10 cellular contexts compared by ENCODE assay signal in the genomic region with DNA sequence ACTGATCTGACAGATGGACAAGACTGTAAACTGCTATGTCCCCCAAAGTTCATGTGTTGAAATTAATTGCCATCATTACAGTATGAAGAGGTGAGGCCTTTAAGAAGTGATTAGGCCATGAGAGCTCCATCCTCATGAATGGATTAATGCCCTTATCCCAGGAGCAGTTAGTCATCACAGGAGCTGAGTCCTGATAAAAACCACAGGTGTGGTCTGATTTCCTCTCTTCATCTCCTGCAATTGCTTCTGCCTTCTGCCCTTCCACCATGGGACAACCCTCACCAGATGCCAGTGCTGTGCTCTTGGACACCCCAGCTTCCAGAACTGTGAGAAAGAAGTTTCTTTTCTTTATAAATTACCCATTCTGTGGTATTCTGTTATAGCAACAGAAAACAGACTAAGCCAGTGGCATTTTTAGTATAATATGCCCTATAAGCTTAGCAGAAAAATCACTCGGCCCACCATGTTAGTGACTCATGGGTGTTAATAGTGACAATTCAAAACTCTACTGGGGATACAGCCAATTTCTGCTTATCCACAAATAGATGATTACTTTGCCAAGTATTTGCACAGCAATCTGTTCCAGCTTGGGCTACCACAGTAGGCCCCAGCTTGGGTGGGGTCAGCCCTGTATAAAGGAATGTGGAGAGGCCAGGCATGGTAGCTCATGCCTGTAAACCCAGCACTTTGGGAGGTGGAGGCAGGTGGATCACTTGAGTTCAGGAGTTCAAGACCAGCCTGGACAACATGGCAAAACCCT.
DNase-seq lines count a peak whose midpoint lies in the region; ATAC-seq and TF ChIP-seq lines count a peak whose summit lies in the region.
"Had no signal": no experiment of that assay in that cellular context is flagged by ENCODE, and none has a peak within 500 bp of the region (broad histone marks: within the 10 kb centered on the region; RNA-seq: fewer than 3 reads in every experiment).

No MANE protein-coding gene starts in this region.

- H3K27me3 ChIP-seq in esophagus (ENCODE audit: control insufficient read depth in 1 of 2, insufficient read depth in 2 of 2, low read length in 2 of 2) (no peaks in the 10 kb centered on the region), WERI-Rb-1 (ENCODE audit: insufficient read depth, low read depth, severe bottlenecking) (no peaks in the 10 kb centered on the region)

- TF ChIP-seq CTCF in WERI-Rb-1 (IDR thresholded peaks at IDR 0.05; ENCODE audit: low read depth, low read length) = no peak

- H3K27ac ChIP-seq in esophagus (ENCODE audit: low read depth in 2 of 2, low read length in 1 of 2) = peak overlapping the region; percentile 53 to 65
- no peak overlapping the region for H3K27ac ChIP-seq in WERI-Rb-1

- WGBS in esophagus, 2 donors = 30 to 39% methylated on average over 1 of the region's 1 CpG

- H3K36me3 ChIP-seq in esophagus (ENCODE audit: control insufficient read depth in 2 of 2, insufficient read depth in 2 of 2, low read length in 1 of 2) (no peaks in the 10 kb centered on the region), WERI-Rb-1 (no peaks in the 10 kb centered on the region)

- DNase-seq in GM03348 (ENCODE audit: low spot score) (peak; percentile 84), NCI-H524 treated with DMSO at 0.1 percent for 48 hours (lab: John Stamatoyannopoulos, UW) (peak; percentile 22), renal cortical epithelial cell (ENCODE audit: low read depth) (peak; percentile 91), WERI-Rb-1 (no peak)
- DNase-seq: NCI-H1930 had no signal

- H3K4me1 ChIP-seq in esophagus (ENCODE audit: control insufficient read depth in 2 of 2, insufficient read depth in 2 of 2, low read length in 1 of 2) = no peaks in the 10 kb centered on the region

- no peak for ATAC-seq in HG03432 (IDR thresholded peaks at IDR 0.05; ENCODE audit: unreplicated experiment)
- no peak for ATAC-seq in GM21447 (IDR thresholded peaks at IDR 0.05; ENCODE audit: unreplicated experiment)
- ATAC-seq in GM21515 (IDR thresholded peaks at IDR 0.05; ENCODE audit: unreplicated experiment) = no peak

- H3K4me3 ChIP-seq in esophagus (ENCODE audit: low read depth in 1 of 2, low read length in 2 of 2) (no peak overlapping the region), WERI-Rb-1 (ENCODE audit: low read depth, low read length) (no peak overlapping the region)
- H3K4me3 ChIP-seq: lung had no signal

- H3K9me3 ChIP-seq in esophagus (ENCODE audit: control insufficient read depth in 2 of 2, insufficient read depth in 1 of 2, low read depth in 1 of 2, low read length in 1 of 2) (no peaks in the 10 kb centered on the region), WERI-Rb-1 (ENCODE audit: severe bottlenecking) (no peaks in the 10 kb centered on the region)
